ENCODE assay signal across 8 cellular contexts in the genomic region with DNA sequence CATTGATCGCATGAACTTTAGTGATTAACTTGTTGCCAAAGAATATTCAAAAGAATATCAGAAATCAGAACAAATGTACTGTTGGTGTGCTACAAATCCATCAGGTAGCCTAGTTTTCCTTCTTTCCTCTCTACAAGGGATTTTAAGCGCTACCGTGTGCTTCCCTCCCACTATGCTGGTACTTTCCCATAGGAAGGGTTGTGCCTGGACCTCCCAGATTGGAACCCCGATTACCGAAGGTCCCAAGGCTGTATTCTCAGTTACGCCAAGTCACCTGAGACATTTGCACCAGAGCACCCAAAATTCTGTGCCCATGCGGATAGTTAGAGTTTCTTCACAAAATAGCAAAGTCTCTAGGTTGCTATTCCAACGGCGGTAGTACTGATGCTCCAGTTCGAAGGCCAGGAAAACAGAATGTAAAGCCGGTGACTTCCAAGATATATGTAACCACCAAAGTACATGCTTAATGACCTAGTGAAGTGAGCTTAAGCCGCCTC. TPM values are rescaled to one million over a fixed set of nuclear protein-coding genes. Genes with fewer than 3 reads are reported as not detected.
DNase-seq lines count a peak whose midpoint lies in the region; ATAC-seq and TF ChIP-seq lines count a peak whose summit lies in the region.

No MANE protein-coding gene starts in this region.

- H3K36me3 Mint-ChIP-seq in activated CD4-positive, alpha-beta T cell treated with anti-CD3 and anti-CD28 coated beads, Interleukin-2, amount 10 ng/mL, durations not matched to agents 24 days and 14 days (ENCODE audit: low read depth), result peaks cover 21% of the 10 kb centered on the region
- peaks cover 0 to 18% (median 3%) of the 10 kb centered on the region in 3 donors for H3K36me3 Mint-ChIP-seq in naive thymus-derived CD8-positive, alpha-beta T cell

- peaks cover 23% of the 10 kb centered on the region for H3K4me1 Mint-ChIP-seq in activated CD4-positive, alpha-beta T cell treated with anti-CD3 and anti-CD28 coated beads, Interleukin-2, amount 10 ng/mL, durations not matched to agents 24 days and 14 days
- peaks cover 8 to 40% (median 33%) of the 10 kb centered on the region in 4 donors for H3K4me1 Mint-ChIP-seq in naive thymus-derived CD8-positive, alpha-beta T cell

- POLR2A ChIA-PET in naive thymus-derived CD8-positive, alpha-beta T cell (lab: Charles Lee), result interaction anchor here (0.6 to 2.6 kb wide), 19 partner anchors 10 to 1114 kb away, joined by 3 to 50 read pairs (median 3); partner anchors contain the start of genes BLOC1S6 and SQOR

- no peak for TF ChIP-seq CTCF in LNCaP clone FGC (IDR thresholded peaks at IDR 0.05; ENCODE audit: control insufficient read depth, extremely low read depth, insufficient read depth)
- no peak for TF ChIP-seq CTCF in coronary artery (IDR thresholded peaks at IDR 0.05)

- no peak for DNase-seq in activated CD4-positive, alpha-beta T cell treated with anti-CD3 and anti-CD28 coated beads, Interleukin-2, amount 10 ng/mL, durations not matched to agents 24 days and 14 days
- no peak for DNase-seq in activated CD4-positive, alpha-beta T cell treated with anti-CD3 and anti-CD28 coated beads, Interleukin-2, amount 50 U/mL, for 4 hours
- DNase-seq in LNCaP clone FGC (ENCODE audit: low read depth) (no peak), coronary artery (ENCODE audit: low spot score) (peak; percentile 74), SIG-M5 treated with dmso at 0.1 percent for 504 hours (lab: John Stamatoyannopoulos, UW; ENCODE audit: unreplicated experiment) (no peak), NCI-H1092 (lab: John Stamatoyannopoulos, UW) (no peak)
- no peak for DNase-seq in naive thymus-derived CD8-positive, alpha-beta T cell

- peak in 1 of 2 donors; percentile 17 for ATAC-seq in naive thymus-derived CD8-positive, alpha-beta T cell
- ATAC-seq in GM18870 (IDR thresholded peaks at IDR 0.05; ENCODE audit: unreplicated experiment), result no peak

- peak overlapping the region; percentile 90 for H3K4me3 Mint-ChIP-seq in activated CD4-positive, alpha-beta T cell treated with anti-CD3 and anti-CD28 coated beads, Interleukin-2, amount 10 ng/mL, durations not matched to agents 24 days and 14 days
- H3K4me3 Mint-ChIP-seq in naive thymus-derived CD8-positive, alpha-beta T cell, result peak overlapping the region; percentile 92 to 97 (median 96)

- H3K4me3 ChIP-seq in LNCaP clone FGC (ENCODE audit: low read depth, low read length) (peak overlapping the region; percentile 96), coronary artery (peak overlapping the region; percentile 97)

- H3K9me3 Mint-ChIP-seq in activated CD4-positive, alpha-beta T cell treated with anti-CD3 and anti-CD28 coated beads, Interleukin-2, amount 10 ng/mL, durations not matched to agents 24 days and 14 days, result no peaks in the 10 kb centered on the region
- no peaks in the 10 kb centered on the region for H3K9me3 Mint-ChIP-seq in naive thymus-derived CD8-positive, alpha-beta T cell

- intact Hi-C loops in activated CD4-positive, alpha-beta T cell treated with anti-CD3 and anti-CD28 coated beads, Interleukin-2, amount 10 ng/mL, durations not matched to agents 24 days and 14 days (cut with micrococcal nuclease), result loop anchor here (1.0 to 10.0 kb wide), 5 partner anchors 53 to 677 kb away; partner anchors contain the start of gene BLOC1S6

- peak overlapping the region; percentile 87 for H3K27ac Mint-ChIP-seq in activated CD4-positive, alpha-beta T cell treated with anti-CD3 and anti-CD28 coated beads, Interleukin-2, amount 10 ng/mL, durations not matched to agents 24 days and 14 days
- H3K27ac Mint-ChIP-seq in naive thymus-derived CD8-positive, alpha-beta T cell, result peak overlapping the region; percentile 82 to 99 (median 97)

- peak overlapping the region; percentile 71 to 92 for H3K27ac ChIP-seq in coronary artery

- peaks cover 10% of the 10 kb centered on the region for H3K27me3 Mint-ChIP-seq in activated CD4-positive, alpha-beta T cell treated with anti-CD3 and anti-CD28 coated beads, Interleukin-2, amount 10 ng/mL, durations not matched to agents 24 days and 14 days
- peaks cover 0 to 8% (median 0%) of the 10 kb centered on the region in 5 donors for H3K27me3 Mint-ChIP-seq in naive thymus-derived CD8-positive, alpha-beta T cell

RNA-seq across cellular contexts. Expression of gene GATM, which starts 23.4 kb away (rescaled TPM):
- 0.65 and 1.0 TPM in 2 replicates for total RNA-seq in activated CD4-positive, alpha-beta T cell treated with anti-CD3 and anti-CD28 coated beads, Interleukin-2, amount 10 ng/mL, durations not matched to agents 24 days and 14 days
- 1 to 10 TPM; 5.0 to 5.3 TPM for total RNA-seq in naive thymus-derived CD8-positive, alpha-beta T cell
- polyA plus RNA-seq in naive thymus-derived CD8-positive, alpha-beta T cell, result 1 to 10 TPM in 1 of 3 donors, under 1 TPM in 1, not detected in 1; 0.48 to 2.9 TPM
